31 cellular contexts compared by ENCODE assay signal in genomic region chr9:131525643-131526565, GRCh38. TPM values are rescaled to one million over a fixed set of nuclear protein-coding genes. Genes with fewer than 3 reads are reported as not detected.
DNase-seq lines count a peak whose midpoint lies in the region; ATAC-seq and TF ChIP-seq lines count a peak whose summit lies in the region.
"Had no signal": no experiment of that assay in that cellular context is flagged by ENCODE, and none has a peak within 500 bp of the region (broad histone marks: within the 10 kb centered on the region; RNA-seq: fewer than 3 reads in every experiment).

No MANE protein-coding gene starts in this region.

- H3K4me3 ChIP-seq in osteoblast (ENCODE audit: insufficient read depth, low read length): no peak overlapping the region
- H3K4me3 ChIP-seq: heart right ventricle, SK-N-MC, smooth muscle cell, suprapubic skin, vagina had no signal

- no peaks in the 10 kb centered on the region for H3K27me3 Mint-ChIP-seq in CD4-positive, alpha-beta T cell

- H3K4me2 ChIP-seq in osteoblast (ENCODE audit: insufficient read depth, low read length): no peak overlapping the region
- H3K4me2 ChIP-seq: smooth muscle cell had no signal

- no peak for DNase-seq in CD4-positive, alpha-beta T cell
- DNase-seq in hypothalamus (lab: John Stamatoyannopoulos, UW): peak in 29 of 51 donors; percentile 18 to 77 (median 38)
- DNase-seq in osteoblast (ENCODE audit: insufficient read length, low spot score, missing footprints): peak; percentile 52
- no peak for DNase-seq in NOMO-1 treated with dmso at 0.1 percent for 144 hours (lab: John Stamatoyannopoulos, UW; ENCODE audit: unreplicated experiment)
- DNase-seq in DMS53 treated with DMSO at 0.1 percent for 48 hours (lab: John Stamatoyannopoulos, UW; ENCODE audit: unreplicated experiment): no peak
- DNase-seq in NCI-H226: no peak
- DNase-seq in DMS79 (lab: John Stamatoyannopoulos, UW): no peak
- DNase-seq: activated CD4-positive, alpha-beta T cell treated with anti-CD3 and anti-CD28 coated beads for 48 hours; activated naive CD4-positive, alpha-beta T cell treated with Interleukin-2 at 50 U/mL for 16 hours; activated T-cell treated with anti-CD3 and anti-CD28 coated beads, Interleukin-2, amount 50 U/mL, for 48 hours; aorta; Caco-2; central memory CD4-positive, alpha-beta T cell; heart right ventricle; left ventricle myocardium superior; natural killer cell; NCI-H1048; NCI-H1694 treated with DMSO at 0.1 percent for 48 hours; NCI-H2171; NCI-H526; stimulated activated CD4-positive, alpha-beta T cell treated with anti-CD3 and anti-CD28 coated beads, Interleukin-2, amount 100 ng/mL, for 24 hours; T-helper 2 cell had no signal

- no peaks in the 10 kb centered on the region for H3K9me3 ChIP-seq in CD4-positive, alpha-beta T cell (ENCODE audit: control insufficient read depth, low read length)
- H3K9me3 ChIP-seq in osteoblast (ENCODE audit: low read depth, low read length): no peaks in the 10 kb centered on the region
- H3K9me3 ChIP-seq: Caco-2, heart right ventricle, suprapubic skin, vagina had no signal

- H3K79me2 ChIP-seq in osteoblast (ENCODE audit: insufficient read depth, low read length): peaks cover 15% of the 10 kb centered on the region

- peaks cover 13% of the 10 kb centered on the region for H3K4me1 ChIP-seq in osteoblast (ENCODE audit: insufficient read depth, low read length)

- H2AFZ ChIP-seq in osteoblast (ENCODE audit: low read length): no peak overlapping the region

- H3K4me3 Mint-ChIP-seq in CD4-positive, alpha-beta T cell: peak overlapping the region; percentile 51
- H3K4me3 Mint-ChIP-seq: mesothelial cell of epicardium, natural killer cell had no signal

- CTCF ChIA-PET in CD4-positive, alpha-beta T cell (lab: Charles Lee): no interaction called here

- H3K27me3 ChIP-seq in CD4-positive, alpha-beta T cell (ENCODE audit: control insufficient read depth, insufficient read depth, low read length): no peaks in the 10 kb centered on the region
- H3K27me3 ChIP-seq in osteoblast (ENCODE audit: insufficient read depth, low read length): no peaks in the 10 kb centered on the region
- H3K27me3 ChIP-seq: heart right ventricle, suprapubic skin, vagina had no signal

- intact Hi-C loops in CD4-positive, alpha-beta T cell (cut with DNase I, micrococcal nuclease): no loop called here

- H3K9me3 Mint-ChIP-seq in CD4-positive, alpha-beta T cell: no peaks in the 10 kb centered on the region
- H3K9me3 Mint-ChIP-seq: mesothelial cell of epicardium, natural killer cell had no signal

- peaks cover 69% of the 10 kb centered on the region for H3K36me3 Mint-ChIP-seq in CD4-positive, alpha-beta T cell (ENCODE audit: low read depth)

- POLR2A ChIA-PET in CD4-positive, alpha-beta T cell (lab: Charles Lee): no interaction called here

- peaks cover 19% of the 10 kb centered on the region for H3K4me1 Mint-ChIP-seq in CD4-positive, alpha-beta T cell (ENCODE audit: low read depth)

- ATAC-seq in CD4-positive, alpha-beta T cell (ENCODE audit: poor library complexity): no peak
- ATAC-seq: heart right ventricle, HepG2, left ventricle myocardium superior, natural killer cell had no signal

- H3K27ac ChIP-seq in CD4-positive, alpha-beta T cell (ENCODE audit: low read depth, low read length): no peak overlapping the region
- H3K27ac ChIP-seq in angular gyrus (ENCODE audit: low read depth, low read length) (peak overlapping the region; percentile 56), osteoblast (ENCODE audit: low read depth, low read length) (no peak overlapping the region)
- H3K27ac ChIP-seq: heart right ventricle, SK-N-MC, suprapubic skin, vagina had no signal

- TF ChIP-seq CTCF in CD4-positive, alpha-beta T cell (IDR thresholded peaks at IDR 0.05): no peak
- TF ChIP-seq CTCF in osteoblast (IDR thresholded peaks at IDR 0.05; ENCODE audit: extremely low read depth, low read depth, low read length): no peak

- peaks cover 64% of the 10 kb centered on the region for H3K36me3 ChIP-seq in osteoblast (ENCODE audit: insufficient read depth, low read length)

- H4K20me1 ChIP-seq in osteoblast (ENCODE audit: insufficient read depth, low read length): peaks cover 8% of the 10 kb centered on the region

- H3K27ac Mint-ChIP-seq in CD4-positive, alpha-beta T cell: no peak overlapping the region
- H3K27ac Mint-ChIP-seq: mesothelial cell of epicardium, natural killer cell had no signal

RNA-seq across cellular contexts. Expression of gene UCK1, which starts 5.2 kb away (rescaled TPM):
- 10 to 100 TPM; 22.1 to 22.5 TPM for total RNA-seq in CD4-positive, alpha-beta T cell
- 19.5 and 22.4 TPM in 2 replicates for total RNA-seq in osteoblast

RNA-seq across cellular contexts. Expression of gene PRRT1B, which starts 19.4 kb away (rescaled TPM):
- total RNA-seq in CD4-positive, alpha-beta T cell: not detected
- not detected in 2 replicates for total RNA-seq in osteoblast
- total RNA-seq: aorta, epithelial cell of proximal tubule, fibroblast of villous mesenchyme, heart right ventricle, HepG2, left ventricle myocardium superior, mesothelial cell of epicardium, natural killer cell, smooth muscle cell, suprapubic skin, vagina had no signal

RNA-seq across cellular contexts. Expression of gene POMT1, which starts 23.2 kb away (rescaled TPM):
- 10 to 100 TPM; 50.1 to 50.5 TPM for total RNA-seq in CD4-positive, alpha-beta T cell
- total RNA-seq in osteoblast: 32.6 and 33.9 TPM in 2 replicates

Comparison
In these comparisons a context has a peak if more than half of its experiments do, and no peak if none do; other contexts are left out.
1. DNase-seq: peak in hypothalamus (29 of 51) and osteoblast (single experiment); none in CD4-positive, alpha-beta T cell (0 of 10), NOMO-1 treated with dmso at 0.1 percent for 144 hours (single experiment), DMS53 treated with DMSO at 0.1 percent for 48 hours (single experiment), NCI-H226 (single experiment) and DMS79 (single experiment).